Comparison of ENCODE assay signal across 1 cellular context in the genomic region with DNA sequence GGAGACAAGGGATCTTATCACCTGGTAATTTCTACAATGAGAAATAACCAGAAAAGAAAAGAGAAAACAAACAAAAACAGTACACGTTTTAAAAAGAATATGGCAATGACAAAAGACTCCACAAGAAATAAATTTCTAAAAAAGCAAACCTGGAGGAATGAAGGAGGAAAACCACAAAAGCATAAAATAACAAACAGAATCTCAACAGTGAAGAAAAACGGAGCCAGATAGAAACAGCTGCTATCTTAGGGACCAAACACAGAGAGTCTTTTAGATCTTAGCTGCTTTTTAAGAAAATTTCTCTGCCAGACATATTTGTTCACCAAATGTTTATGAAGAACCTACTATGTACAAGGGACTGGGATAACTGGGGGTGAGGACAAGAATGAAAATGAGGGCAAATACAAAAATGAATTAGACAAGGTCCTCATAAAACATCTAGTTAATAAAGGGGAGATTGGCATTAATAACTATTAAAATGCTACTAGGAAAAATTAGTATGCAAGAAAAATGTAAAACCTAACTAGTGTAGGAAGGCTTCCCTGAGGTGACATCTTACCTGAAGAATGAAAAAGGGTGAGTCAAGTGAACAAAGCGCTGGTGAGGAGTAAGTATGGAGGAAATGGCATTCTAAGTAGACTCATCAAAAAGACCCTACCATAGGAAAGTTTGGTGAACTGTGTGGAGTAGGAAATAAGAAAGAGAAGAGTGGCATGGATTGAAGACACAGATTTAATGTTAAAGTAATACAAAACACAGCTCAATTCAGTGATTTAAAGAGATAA.
TF ChIP-seq lines count a peak whose summit lies in the region.

No MANE protein-coding gene starts in this region.

TF ChIP-seq in GM23338, 12 proteins besides CTCF, POLR2A, EP300 and RAD21 (continued from another document):
- TF ChIP-seq, protein P1, sequence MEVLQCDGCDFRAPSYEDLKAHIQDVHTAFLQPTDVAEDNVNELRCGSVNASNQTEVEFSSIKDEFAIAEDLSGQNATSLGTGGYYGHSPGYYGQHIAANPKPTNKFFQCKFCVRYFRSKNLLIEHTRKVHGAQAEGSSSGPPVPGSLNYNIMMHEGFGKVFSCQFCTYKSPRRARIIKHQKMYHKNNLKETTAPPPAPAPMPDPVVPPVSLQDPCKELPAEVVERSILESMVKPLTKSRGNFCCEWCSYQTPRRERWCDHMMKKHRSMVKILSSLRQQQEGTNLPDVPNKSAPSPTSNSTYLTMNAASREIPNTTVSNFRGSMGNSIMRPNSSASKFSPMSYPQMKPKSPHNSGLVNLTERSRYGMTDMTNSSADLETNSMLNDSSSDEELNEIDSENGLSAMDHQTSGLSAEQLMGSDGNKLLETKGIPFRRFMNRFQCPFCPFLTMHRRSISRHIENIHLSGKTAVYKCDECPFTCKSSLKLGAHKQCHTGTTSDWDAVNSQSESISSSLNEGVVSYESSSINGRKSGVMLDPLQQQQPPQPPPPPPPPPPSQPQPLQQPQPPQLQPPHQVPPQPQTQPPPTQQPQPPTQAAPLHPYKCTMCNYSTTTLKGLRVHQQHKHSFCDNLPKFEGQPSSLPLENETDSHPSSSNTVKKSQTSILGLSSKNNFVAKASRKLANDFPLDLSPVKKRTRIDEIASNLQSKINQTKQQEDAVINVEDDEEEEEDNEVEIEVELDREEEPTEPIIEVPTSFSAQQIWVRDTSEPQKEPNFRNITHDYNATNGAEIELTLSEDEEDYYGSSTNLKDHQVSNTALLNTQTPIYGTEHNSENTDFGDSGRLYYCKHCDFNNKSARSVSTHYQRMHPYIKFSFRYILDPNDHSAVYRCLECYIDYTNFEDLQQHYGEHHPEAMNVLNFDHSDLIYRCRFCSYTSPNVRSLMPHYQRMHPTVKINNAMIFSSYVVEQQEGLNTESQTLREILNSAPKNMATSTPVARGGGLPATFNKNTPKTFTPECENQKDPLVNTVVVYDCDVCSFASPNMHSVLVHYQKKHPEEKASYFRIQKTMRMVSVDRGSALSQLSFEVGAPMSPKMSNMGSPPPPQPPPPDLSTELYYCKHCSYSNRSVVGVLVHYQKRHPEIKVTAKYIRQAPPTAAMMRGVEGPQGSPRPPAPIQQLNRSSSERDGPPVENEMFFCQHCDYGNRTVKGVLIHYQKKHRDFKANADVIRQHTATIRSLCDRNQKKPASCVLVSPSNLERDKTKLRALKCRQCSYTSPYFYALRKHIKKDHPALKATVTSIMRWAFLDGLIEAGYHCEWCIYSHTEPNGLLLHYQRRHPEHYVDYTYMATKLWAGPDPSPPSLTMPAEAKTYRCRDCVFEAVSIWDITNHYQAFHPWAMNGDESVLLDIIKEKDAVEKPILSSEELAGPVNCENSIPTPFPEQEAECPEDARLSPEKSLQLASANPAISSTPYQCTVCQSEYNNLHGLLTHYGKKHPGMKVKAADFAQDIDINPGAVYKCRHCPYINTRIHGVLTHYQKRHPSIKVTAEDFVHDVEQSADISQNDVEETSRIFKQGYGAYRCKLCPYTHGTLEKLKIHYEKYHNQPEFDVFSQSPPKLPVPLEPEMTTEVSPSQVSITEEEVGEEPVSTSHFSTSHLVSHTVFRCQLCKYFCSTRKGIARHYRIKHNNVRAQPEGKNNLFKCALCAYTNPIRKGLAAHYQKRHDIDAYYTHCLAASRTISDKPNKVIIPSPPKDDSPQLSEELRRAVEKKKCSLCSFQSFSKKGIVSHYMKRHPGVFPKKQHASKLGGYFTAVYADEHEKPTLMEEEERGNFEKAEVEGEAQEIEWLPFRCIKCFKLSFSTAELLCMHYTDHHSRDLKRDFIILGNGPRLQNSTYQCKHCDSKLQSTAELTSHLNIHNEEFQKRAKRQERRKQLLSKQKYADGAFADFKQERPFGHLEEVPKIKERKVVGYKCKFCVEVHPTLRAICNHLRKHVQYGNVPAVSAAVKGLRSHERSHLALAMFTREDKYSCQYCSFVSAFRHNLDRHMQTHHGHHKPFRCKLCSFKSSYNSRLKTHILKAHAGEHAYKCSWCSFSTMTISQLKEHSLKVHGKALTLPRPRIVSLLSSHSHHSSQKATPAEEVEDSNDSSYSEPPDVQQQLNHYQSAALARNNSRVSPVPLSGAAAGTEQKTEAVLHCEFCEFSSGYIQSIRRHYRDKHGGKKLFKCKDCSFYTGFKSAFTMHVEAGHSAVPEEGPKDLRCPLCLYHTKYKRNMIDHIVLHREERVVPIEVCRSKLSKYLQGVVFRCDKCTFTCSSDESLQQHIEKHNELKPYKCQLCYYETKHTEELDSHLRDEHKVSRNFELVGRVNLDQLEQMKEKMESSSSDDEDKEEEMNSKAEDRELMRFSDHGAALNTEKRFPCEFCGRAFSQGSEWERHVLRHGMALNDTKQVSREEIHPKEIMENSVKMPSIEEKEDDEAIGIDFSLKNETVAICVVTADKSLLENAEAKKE (CRISPR knock-in tag; IDR thresholded peaks at IDR 0.05) = no peak
- no peak for TF ChIP-seq EZH2 (IDR thresholded peaks at IDR 0.05; ENCODE audit: low read depth, unreplicated experiment)
- no peak for TF ChIP-seq JUNB (IDR thresholded peaks at IDR 0.05; ENCODE audit: unreplicated experiment)
- TF ChIP-seq, protein P2, sequence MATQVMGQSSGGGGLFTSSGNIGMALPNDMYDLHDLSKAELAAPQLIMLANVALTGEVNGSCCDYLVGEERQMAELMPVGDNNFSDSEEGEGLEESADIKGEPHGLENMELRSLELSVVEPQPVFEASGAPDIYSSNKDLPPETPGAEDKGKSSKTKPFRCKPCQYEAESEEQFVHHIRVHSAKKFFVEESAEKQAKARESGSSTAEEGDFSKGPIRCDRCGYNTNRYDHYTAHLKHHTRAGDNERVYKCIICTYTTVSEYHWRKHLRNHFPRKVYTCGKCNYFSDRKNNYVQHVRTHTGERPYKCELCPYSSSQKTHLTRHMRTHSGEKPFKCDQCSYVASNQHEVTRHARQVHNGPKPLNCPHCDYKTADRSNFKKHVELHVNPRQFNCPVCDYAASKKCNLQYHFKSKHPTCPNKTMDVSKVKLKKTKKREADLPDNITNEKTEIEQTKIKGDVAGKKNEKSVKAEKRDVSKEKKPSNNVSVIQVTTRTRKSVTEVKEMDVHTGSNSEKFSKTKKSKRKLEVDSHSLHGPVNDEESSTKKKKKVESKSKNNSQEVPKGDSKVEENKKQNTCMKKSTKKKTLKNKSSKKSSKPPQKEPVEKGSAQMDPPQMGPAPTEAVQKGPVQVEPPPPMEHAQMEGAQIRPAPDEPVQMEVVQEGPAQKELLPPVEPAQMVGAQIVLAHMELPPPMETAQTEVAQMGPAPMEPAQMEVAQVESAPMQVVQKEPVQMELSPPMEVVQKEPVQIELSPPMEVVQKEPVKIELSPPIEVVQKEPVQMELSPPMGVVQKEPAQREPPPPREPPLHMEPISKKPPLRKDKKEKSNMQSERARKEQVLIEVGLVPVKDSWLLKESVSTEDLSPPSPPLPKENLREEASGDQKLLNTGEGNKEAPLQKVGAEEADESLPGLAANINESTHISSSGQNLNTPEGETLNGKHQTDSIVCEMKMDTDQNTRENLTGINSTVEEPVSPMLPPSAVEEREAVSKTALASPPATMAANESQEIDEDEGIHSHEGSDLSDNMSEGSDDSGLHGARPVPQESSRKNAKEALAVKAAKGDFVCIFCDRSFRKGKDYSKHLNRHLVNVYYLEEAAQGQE (IDR thresholded peaks at IDR 0.05; ENCODE audit: unreplicated experiment) = no peak
- no peak for TF ChIP-seq ZNF331 (CRISPR knock-in tag; IDR thresholded peaks at IDR 0.05; ENCODE audit: low read depth)
- no peak for TF ChIP-seq CREB1 (CRISPR knock-in tag; IDR thresholded peaks at IDR 0.05; ENCODE audit: low read depth)
